ENCODE assay signal across 14 cellular contexts in genomic region chr1:116754203-116754977, GRCh38. TPM values are rescaled to one million over a fixed set of nuclear protein-coding genes. Genes with fewer than 3 reads are reported as not detected.
DNase-seq lines count a peak whose midpoint lies in the region; ATAC-seq and TF ChIP-seq lines count a peak whose summit lies in the region.
"Had no signal": no experiment of that assay in that cellular context is flagged by ENCODE, and none has a peak within 500 bp of the region (broad histone marks: within the 10 kb centered on the region; RNA-seq: fewer than 3 reads in every experiment).

CD2 (plus strand) TSS chr1:116754430; CDS start chr1:116754493, 63 bp downstream.

- POLR2A ChIA-PET in OCI-LY7 (lab: Charles Lee) = interaction anchor here (0.6 kb wide), 1 partner anchor 10 kb away, joined by 3 read pairs; no protein-coding TSS in a partner anchor

- peaks cover 60% of the 10 kb centered on the region for H3K4me1 Mint-ChIP-seq in CD14-positive monocyte
- H3K4me1 Mint-ChIP-seq in activated T-helper 1 cell treated with anti-CD3 and anti-CD28 coated beads, Interleukin-12 subunit alpha, Interleukin-12 subunit beta, Interleukin-2, Interleukin-4 antibody, amounts not matched to agents 30 ng/mL and 10 ng/mL and 1 ng/mL, durations not matched to agents 14 hours and 24 hours and 36 hours (ENCODE audit: low read depth) = peaks cover 46% of the 10 kb centered on the region

- ATAC-seq in HG03097 (IDR thresholded peaks at IDR 0.05; ENCODE audit: low FRiP score, unreplicated experiment) (no peak), HG03135 (IDR thresholded peaks at IDR 0.05; ENCODE audit: unreplicated experiment) (no peak)
- ATAC-seq: PC-3 had no signal

- peaks cover 2 to 3% of the 10 kb centered on the region in 2 donors for H3K36me3 Mint-ChIP-seq in CD14-positive monocyte
- H3K36me3 Mint-ChIP-seq in activated T-helper 1 cell treated with anti-CD3 and anti-CD28 coated beads, Interleukin-12 subunit alpha, Interleukin-12 subunit beta, Interleukin-2, Interleukin-4 antibody, amounts not matched to agents 30 ng/mL and 10 ng/mL and 1 ng/mL, durations not matched to agents 14 hours and 24 hours and 36 hours (ENCODE audit: low read depth) = peaks cover 54% of the 10 kb centered on the region

- peaks cover 8% of the 10 kb centered on the region for H3K9me3 ChIP-seq in OCI-LY7 (ENCODE audit: low read length)
- H3K9me3 ChIP-seq: uterus had no signal

- peaks cover 21% of the 10 kb centered on the region for H3K4me1 ChIP-seq in OCI-LY7 (ENCODE audit: insufficient read depth, low read length, poor library complexity, severe bottlenecking)
- H3K4me1 ChIP-seq: uterus had no signal

- BruUV-seq in OCI-LY7 (replicated peaks; lab: Mats Ljungman, UMichigan) = no TSS peak

- no peak within 1 kb of the TSS for H3K4me3 ChIP-seq in OCI-LY7 (ENCODE audit: low read depth, low read length, poor library complexity, severe bottlenecking)
- H3K4me3 ChIP-seq: uterus had no signal

- DNase-seq in CD14-positive monocyte (ENCODE audit: low spot score) (no peak), OCI-LY7 (ENCODE audit: low spot score) (no peak), mucosa of gallbladder (ENCODE audit: low spot score) (no peak), SIG-M5 treated with dmso at 0.1 percent for 504 hours (lab: John Stamatoyannopoulos, UW; ENCODE audit: unreplicated experiment) (no peak), caudate nucleus (lab: John Stamatoyannopoulos, UW) (no peak)
- DNase-seq in activated T-helper 1 cell treated with anti-CD3 and anti-CD28 coated beads, Interleukin-12 subunit alpha, Interleukin-12 subunit beta, Interleukin-2, Interleukin-4 antibody, amounts not matched to agents 30 ng/mL and 10 ng/mL and 1 ng/mL, durations not matched to agents 14 hours and 24 hours and 36 hours (ENCODE audit: low spot score) = peak; percentile 61
- DNase-seq: NCI-H1105 treated with DMSO at 0.1 percent for 48 hours, PC-3, uterus had no signal

- peak within 1 kb of the TSS; percentile 55 for H3K4me3 Mint-ChIP-seq in CD14-positive monocyte
- H3K4me3 Mint-ChIP-seq in activated T-helper 1 cell treated with anti-CD3 and anti-CD28 coated beads, Interleukin-12 subunit alpha, Interleukin-12 subunit beta, Interleukin-2, Interleukin-4 antibody, amounts not matched to agents 30 ng/mL and 10 ng/mL and 1 ng/mL, durations not matched to agents 14 hours and 24 hours and 36 hours = peak within 1 kb of the TSS; percentile 97

- H3K9me3 Mint-ChIP-seq in CD14-positive monocyte = peaks cover 1 to 9% (median 5%) of the 10 kb centered on the region in 7 donors
- peaks cover 10% of the 10 kb centered on the region for H3K9me3 Mint-ChIP-seq in activated T-helper 1 cell treated with anti-CD3 and anti-CD28 coated beads, Interleukin-12 subunit alpha, Interleukin-12 subunit beta, Interleukin-2, Interleukin-4 antibody, amounts not matched to agents 30 ng/mL and 10 ng/mL and 1 ng/mL, durations not matched to agents 14 hours and 24 hours and 36 hours

- no peak within 1 kb of the TSS for H3K4me2 ChIP-seq in OCI-LY7 (ENCODE audit: low read length)

- no peaks in the 10 kb centered on the region for H3K9me2 ChIP-seq in OCI-LY7 (ENCODE audit: insufficient read depth, low read length)

- CTCF ChIA-PET in OCI-LY7 (lab: Charles Lee; ENCODE audit: unreplicated experiment) = no interaction called here

- H3K27ac ChIP-seq in OCI-LY7 (ENCODE audit: low read depth, low read length, poor library complexity, severe bottlenecking) (no peak within 1 kb of the TSS), caudate nucleus (ENCODE audit: low read depth, low read length) (no peak within 1 kb of the TSS)
- H3K27ac ChIP-seq: uterus had no signal

- intact Hi-C loops in CD14-positive monocyte (cut with micrococcal nuclease) = no loop called here
- intact Hi-C loops in OCI-LY7 (cut with micrococcal nuclease; ENCODE audit: unreplicated experiment) = no loop called here
- intact Hi-C loops in activated T-helper 1 cell treated with anti-CD3 and anti-CD28 coated beads, Interleukin-12 subunit alpha, Interleukin-12 subunit beta, Interleukin-2, Interleukin-4 antibody, amounts not matched to agents 30 ng/mL and 10 ng/mL and 1 ng/mL, durations not matched to agents 14 hours and 24 hours and 36 hours (cut with micrococcal nuclease) = loop anchor here (1.0 to 2.0 kb wide), 5 partner anchors 9 to 306 kb away; partner anchors contain the start of gene TTF2

- H2AFZ ChIP-seq in OCI-LY7 (ENCODE audit: low read length) = peak within 1 kb of the TSS; percentile 64

- no peaks in the 10 kb centered on the region for H3K79me2 ChIP-seq in OCI-LY7 (ENCODE audit: insufficient read depth, low read depth, low read length)

- H3K36me3 ChIP-seq in OCI-LY7 (ENCODE audit: insufficient read depth, low read length) = no peaks in the 10 kb centered on the region; the same call in 1 of the 2 replicates
- H3K36me3 ChIP-seq: uterus had no signal

- H4K20me1 ChIP-seq in OCI-LY7 (ENCODE audit: insufficient read depth, low read length) = no peaks in the 10 kb centered on the region

- TF ChIP-seq CTCF in CD14-positive monocyte (IDR thresholded peaks at IDR 0.05) = no peak
- no peak for TF ChIP-seq CTCF in OCI-LY7 (conservative IDR thresholded peaks at IDR 0.05; ENCODE audit: low read length)

- H3K27me3 Mint-ChIP-seq in CD14-positive monocyte (ENCODE audit: low read depth in 3 of 3) = peaks cover 0 to 2% (median 0%) of the 10 kb centered on the region in 3 donors
- H3K27me3 Mint-ChIP-seq in activated T-helper 1 cell treated with anti-CD3 and anti-CD28 coated beads, Interleukin-12 subunit alpha, Interleukin-12 subunit beta, Interleukin-2, Interleukin-4 antibody, amounts not matched to agents 30 ng/mL and 10 ng/mL and 1 ng/mL, durations not matched to agents 14 hours and 24 hours and 36 hours (ENCODE audit: insufficient read depth) = no peaks in the 10 kb centered on the region

- peak within 1 kb of the TSS; percentile 53 to 82 (median 78) for H3K27ac Mint-ChIP-seq in CD14-positive monocyte
- H3K27ac Mint-ChIP-seq in activated T-helper 1 cell treated with anti-CD3 and anti-CD28 coated beads, Interleukin-12 subunit alpha, Interleukin-12 subunit beta, Interleukin-2, Interleukin-4 antibody, amounts not matched to agents 30 ng/mL and 10 ng/mL and 1 ng/mL, durations not matched to agents 14 hours and 24 hours and 36 hours = peak within 1 kb of the TSS; percentile 97

RNA-seq across cellular contexts. Expression of gene CD2, which starts in this region (rescaled TPM):
- 1 to 10 TPM; 2.1 to 3.6 TPM for polyA plus RNA-seq in CD14-positive monocyte
- total RNA-seq in OCI-LY7 (2014; rRNA removed; shearing (Covaris generic)) = not detected in 2 replicates
- total RNA-seq in OCI-LY7 (2022) = not detected in 2 replicates
- 651 and 685 TPM in 2 replicates for total RNA-seq in activated T-helper 1 cell treated with anti-CD3 and anti-CD28 coated beads, Interleukin-12 subunit alpha, Interleukin-12 subunit beta, Interleukin-2, Interleukin-4 antibody, amounts not matched to agents 30 ng/mL and 10 ng/mL and 1 ng/mL, durations not matched to agents 14 hours and 24 hours and 36 hours
- total RNA-seq in mucosa of gallbladder = 12.5 TPM
- total RNA-seq: bronchial epithelial cell, osteoblast, PC-3 had no signal
- polyA plus RNA-seq: keratinocyte had no signal

Comparison
In these comparisons a context has a peak if more than half of its experiments do, and no peak if none do; other contexts are left out.
1. RNA of gene CD2 (total RNA-seq): 651 to 685 TPM in activated T-helper 1 cell treated with anti-CD3 and anti-CD28 coated beads, Interleukin-12 subunit alpha, Interleukin-12 subunit beta, Interleukin-2, Interleukin-4 antibody, amounts not matched to agents 30 ng/mL and 10 ng/mL and 1 ng/mL, durations not matched to agents 14 hours and 24 hours and 36 hours; 12.5 TPM in mucosa of gallbladder (single experiment) and not detected in OCI-LY7; every median in the first group is over 10 times any median in the second.